In genomic region chr3:82824491-82824890, GRCh38 we compare ENCODE assay signal across 35 cellular contexts.
"Had no signal": no experiment of that assay in that cellular context is flagged by ENCODE, and none has a peak within 500 bp of the region (broad histone marks: within the 10 kb centered on the region; RNA-seq: fewer than 3 reads in every experiment).

No MANE protein-coding gene starts in this region.

- H3K9me2 ChIP-seq: SK-N-SH had no signal

- H3K27me3 ChIP-seq: ascending aorta, cardiac muscle cell, Peyer's patch, SJSA1 had no signal

- H3K36me3 ChIP-seq: ascending aorta, cardiac muscle cell, Peyer's patch, SJSA1, WERI-Rb-1 had no signal

- H3K4me3 ChIP-seq: ascending aorta, cardiac muscle cell, Peyer's patch, SJSA1 had no signal

- H3K4me2 ChIP-seq: KMS-11, SK-N-SH had no signal

- H3K9ac ChIP-seq: KMS-11, SK-N-SH had no signal

- ATAC-seq: activated CD8-positive, alpha-beta T cell treated with anti-CD3 and anti-CD28 coated beads for 36 hours; activated T-cell treated with anti-CD3 and anti-CD28 coated beads, Interleukin-2, amount 50 U/mL, for 72 hours; activated T-helper 17 cell treated with anti-CD3 and anti-CD28 coated beads, Interleukin-2, amount 50 U/mL, for 72 hours had no signal

- H3K4me1 ChIP-seq: Peyer's patch, SJSA1 had no signal

- H3K9me3 ChIP-seq: ascending aorta, Peyer's patch, SJSA1, SK-N-SH had no signal

- DNase-seq: activated CD4-positive, alpha-beta T cell treated with anti-CD3 and anti-CD28 coated beads, Interleukin-2, amount 10 ng/mL, durations not matched to agents 24 days and 14 days; activated CD4-positive, alpha-beta T cell treated with anti-CD3 and anti-CD28 coated beads, Interleukin-2, amount 50 U/mL, for 4 hours; activated CD4-positive, CD25-positive, alpha-beta regulatory T cell; activated CD8-positive, alpha-beta T cell treated with anti-CD3 and anti-CD28 coated beads for 36 hours; activated effector memory CD4-positive, alpha-beta T cell treated with anti-CD3 and anti-CD28 coated beads, Interleukin-2, amount 50 U/mL, for 16 hours; activated naive CD4-positive, alpha-beta T cell; activated naive CD4-positive, alpha-beta T cell treated with anti-CD3 and anti-CD28 coated beads, Interleukin-2, amount 50 U/mL, for 16 hours; activated naive CD8-positive, alpha-beta T cell treated with anti-CD3 and anti-CD28 coated beads for 36 hours; activated T-cell treated with anti-CD3 and anti-CD28 coated beads, Interleukin-2, amount 50 U/mL, for 1 hour; activated T-cell treated with anti-CD3 and anti-CD28 coated beads, Interleukin-2, amount 50 U/mL, for 72 hours; amniotic stem cell; NCI-H1048; NCI-H1105 treated with DMSO at 0.1 percent for 48 hours; NCI-H1436; NCI-H1694; NCI-H1930; NCI-H2081 treated with DMSO at 0.1 percent for 48 hours; NCI-H226; NCI-H446 treated with DMSO at 0.1 percent for 48 hours; NCI-H524; NCI-H69; Peyer's patch; RPMI8226; SHP77 treated with DMSO at 0.1 percent for 48 hours; SK-N-SH; SW 1271; T-helper 1 cell; T-helper 2 cell; T-helper 9 cell; WERI-Rb-1 had no signal

- H3K27ac ChIP-seq: ascending aorta, cardiac muscle cell, KMS-11, Peyer's patch, SJSA1, WERI-Rb-1 had no signal
